ENCODE assay signal across 22 cellular contexts in the genomic region with DNA sequence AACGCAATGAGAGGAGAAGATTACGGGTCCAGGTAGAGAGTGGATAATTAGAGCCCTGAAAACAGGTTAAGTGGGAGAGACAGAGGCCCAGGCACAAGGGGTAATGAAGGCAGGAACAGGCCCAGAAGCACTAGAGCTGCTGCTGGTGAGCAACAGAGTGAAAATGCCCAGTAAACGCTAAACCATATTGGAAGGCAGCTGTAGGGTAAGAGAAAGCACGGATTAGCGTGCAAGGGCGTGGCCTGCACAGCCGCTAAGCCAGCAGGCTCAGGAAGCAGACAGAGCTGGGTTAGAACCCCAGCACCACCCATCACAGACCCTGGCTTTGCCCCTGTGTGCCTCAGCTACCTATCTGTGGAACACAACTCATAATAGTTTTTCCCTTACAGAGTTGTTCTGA.
A peak's percentile ranks its signal among the peaks of the same experiment; 100 is the strongest.
DNase-seq lines count a peak whose midpoint lies in the region; ATAC-seq and TF ChIP-seq lines count a peak whose summit lies in the region.
"Had no signal": no experiment of that assay in that cellular context is flagged by ENCODE, and none has a peak within 500 bp of the region (broad histone marks: within the 10 kb centered on the region; RNA-seq: fewer than 3 reads in every experiment).

No MANE protein-coding gene starts in this region.

- TF ChIP-seq CTCF in Caco-2 (IDR thresholded peaks at IDR 0.05; ENCODE audit: insufficient read depth in 1 of 2, low read depth in 1 of 2, low read length in 1 of 2, severe bottlenecking in 1 of 2, unreplicated experiment in 1 of 2) (no peak), neural progenitor cell (IDR thresholded peaks at IDR 0.05) (no peak)

- no TSS peak for BruUV-seq in Caco-2 (replicated peaks; lab: Mats Ljungman, UMichigan)

- H3K36me3 Mint-ChIP-seq in Caco-2 (ENCODE audit: insufficient read depth, unreplicated experiment), result no peaks in the 10 kb centered on the region
- H3K36me3 Mint-ChIP-seq in neural progenitor cell, result peaks cover 2% of the 10 kb centered on the region
- H3K36me3 Mint-ChIP-seq: CD8-positive, alpha-beta memory T cell had no signal

- ATAC-seq in GM18517 (IDR thresholded peaks at IDR 0.05; ENCODE audit: unreplicated experiment) (no peak), GM19397 (IDR thresholded peaks at IDR 0.05; ENCODE audit: unreplicated experiment) (no peak)
- ATAC-seq: GM23338 had no signal

- H3K4me2 ChIP-seq in neural progenitor cell, result no peak overlapping the region
- H3K4me2 ChIP-seq: GM23338, KMS-11, PC-9, SK-N-SH had no signal

- no peaks in the 10 kb centered on the region for H4K20me1 ChIP-seq in neural progenitor cell (ENCODE audit: low read depth)

- DNase-seq in Caco-2 (no peak), NCI-H524 treated with DMSO at 0.1 percent for 48 hours (lab: John Stamatoyannopoulos, UW) (peak; percentile 3), ecto neural progenitor cell (ENCODE audit: low spot score) (peak; percentile 32), neural progenitor cell (ENCODE audit: low spot score) (no peak), MV-4-11 (lab: John Stamatoyannopoulos, UW) (no peak)
- no peak for DNase-seq in effector CD4-positive, alpha-beta T cell
- DNase-seq: AML-193; CD8-positive, alpha-beta memory T cell; EL; GF-D8; NCI-H1105 treated with DMSO at 0.1 percent for 48 hours; NCI-H2171; NCI-H526 treated with DMSO at 0.1 percent for 48 hours; PC-9; SIG-M5; SK-N-SH had no signal

- H3K4me3 ChIP-seq in Caco-2 (ENCODE audit: low read depth, low read length) (no peak overlapping the region), neural progenitor cell (no peak overlapping the region)
- H3K4me3 ChIP-seq: GM23338, HAP-1, PC-9 had no signal

- H3K27ac Mint-ChIP-seq in Caco-2 (ENCODE audit: unreplicated experiment) (peak overlapping the region; percentile 20), neural progenitor cell (peak overlapping the region; percentile 2)
- H3K27ac Mint-ChIP-seq: CD8-positive, alpha-beta memory T cell; GM23338 had no signal

- H3K4me1 Mint-ChIP-seq in Caco-2 (ENCODE audit: low read depth, unreplicated experiment) (peaks cover 8% of the 10 kb centered on the region), neural progenitor cell (peaks cover 7% of the 10 kb centered on the region)
- H3K4me1 Mint-ChIP-seq: CD8-positive, alpha-beta memory T cell had no signal

- H3K9ac ChIP-seq in neural progenitor cell, result no peak overlapping the region
- H3K9ac ChIP-seq: KMS-11, SK-N-SH had no signal

- H3K9me3 Mint-ChIP-seq in Caco-2 (ENCODE audit: unreplicated experiment), result no peaks in the 10 kb centered on the region
- H3K9me3 Mint-ChIP-seq in neural progenitor cell, result no peaks in the 10 kb centered on the region
- H3K9me3 Mint-ChIP-seq: GM23338 had no signal

- H3F3A ChIP-seq in neural progenitor cell (ENCODE audit: low read depth), result no peaks in the 10 kb centered on the region

- no peak overlapping the region for H2AFZ ChIP-seq in neural progenitor cell (replicated peaks)
- H2AFZ ChIP-seq: GM23338, PC-9 had no signal

- intact Hi-C loops in Caco-2 (cut with micrococcal nuclease; ENCODE audit: unreplicated experiment), result no loop called here

- peaks cover 8% of the 10 kb centered on the region for H3K4me1 ChIP-seq in Caco-2
- peaks cover 8% of the 10 kb centered on the region for H3K4me1 ChIP-seq in neural progenitor cell

- CTCF ChIA-PET in Caco-2 (lab: Charles Lee), result no interaction called here

- H3K27me3 ChIP-seq in Caco-2 (replicated peaks; ENCODE audit: control insufficient read depth, insufficient read depth, low read length) (no peaks in the 10 kb centered on the region), neural progenitor cell (no peaks in the 10 kb centered on the region)

- no peak overlapping the region for H3K27ac ChIP-seq in neural progenitor cell
- H3K27ac ChIP-seq: C4-2B, KMS-11, PC-9 had no signal

- H3K9me3 ChIP-seq in Caco-2 (no peaks in the 10 kb centered on the region), neural progenitor cell (ENCODE audit: low read depth) (no peaks in the 10 kb centered on the region)
- H3K9me3 ChIP-seq: HAP-1, SK-N-SH had no signal

- H3K4me3 Mint-ChIP-seq in Caco-2 (ENCODE audit: unreplicated experiment) (no peak overlapping the region), neural progenitor cell (no peak overlapping the region)
- H3K4me3 Mint-ChIP-seq: GM23338 had no signal

- no peaks in the 10 kb centered on the region for H3K79me2 ChIP-seq in neural progenitor cell (ENCODE audit: low read depth)

- H3K27me3 Mint-ChIP-seq in Caco-2 (ENCODE audit: insufficient read depth, unreplicated experiment), result peaks cover 2% of the 10 kb centered on the region
- H3K27me3 Mint-ChIP-seq in neural progenitor cell (ENCODE audit: insufficient read depth, low read depth), result peaks cover 7% of the 10 kb centered on the region

- POLR2A ChIA-PET in Caco-2 (lab: Charles Lee), result no interaction called here

- H3K36me3 ChIP-seq in Caco-2 (ENCODE audit: control insufficient read depth, insufficient read depth, low read length) (no peaks in the 10 kb centered on the region), neural progenitor cell (no peaks in the 10 kb centered on the region)
- H3K36me3 ChIP-seq: HAP-1 had no signal

Comparison
In these comparisons a context has a peak if more than half of its experiments do, and no peak if none do; other contexts are left out.
1. DNase-seq: peak in NCI-H524 treated with DMSO at 0.1 percent for 48 hours (single experiment) and ecto neural progenitor cell (single experiment); none in Caco-2 (0 of 2), neural progenitor cell (single experiment), MV-4-11 (single experiment) and effector CD4-positive, alpha-beta T cell (single experiment).